Comparison of ENCODE assay signal across 1 cellular context in the genomic region with DNA sequence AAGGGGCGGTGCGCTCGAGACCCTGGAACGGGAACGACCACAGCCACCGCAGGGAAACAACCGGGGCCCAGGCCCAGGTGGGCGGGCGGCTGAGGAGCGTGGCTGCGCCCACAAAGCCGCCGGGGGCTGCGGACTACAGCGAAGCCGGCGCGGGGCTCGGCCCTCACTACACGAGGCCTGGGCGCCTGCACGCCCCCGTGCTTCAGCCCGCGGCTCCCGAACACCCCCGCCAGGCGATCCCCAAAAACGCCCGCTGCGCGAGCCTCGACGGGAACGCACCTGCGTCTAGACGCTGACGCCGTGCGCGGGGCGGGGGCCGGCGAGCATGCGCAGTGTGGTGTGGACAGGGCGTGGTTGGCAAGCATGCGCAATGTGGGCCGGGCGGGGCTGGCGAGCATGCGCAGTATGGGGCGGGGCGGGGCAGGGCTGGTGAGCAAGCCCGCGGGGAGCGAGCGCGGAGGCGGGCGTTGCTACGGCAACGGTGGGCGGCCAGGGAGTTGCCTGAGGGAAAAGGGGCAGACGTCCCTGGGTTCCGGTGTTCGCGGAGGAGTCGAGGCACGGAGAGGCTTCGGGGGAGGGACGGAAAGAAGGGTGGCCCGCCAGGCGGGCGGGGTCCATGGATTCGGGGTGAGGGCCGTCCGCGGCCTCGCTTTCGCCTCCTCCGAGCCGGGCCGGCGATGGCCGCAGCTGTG.
A peak's percentile ranks its signal among the peaks of the same experiment; 100 is the strongest.
TF ChIP-seq lines count a peak whose summit lies in the region.

TSS of gene RNF32 (plus strand) at position 518 of the 692 bp plus-strand sequence. CDS start 3,104 bp downstream, outside the sequence.

TF ChIP-seq in K562, 482 proteins besides CTCF, POLR2A, EP300 and RAD21 (continued from another document and continues in another):
- TF ChIP-seq ZMIZ1 (IDR thresholded peaks at IDR 0.05; ENCODE audit: low read depth in 2 of 2, low read length in 2 of 2), result peak in 1 of 2 experiments; percentile 14; a peak in 1 of 4 replicates
- TF ChIP-seq DIDO1 (tag; IDR thresholded peaks at IDR 0.05; ENCODE audit: low read depth), result no peak
- TF ChIP-seq, protein P1, sequence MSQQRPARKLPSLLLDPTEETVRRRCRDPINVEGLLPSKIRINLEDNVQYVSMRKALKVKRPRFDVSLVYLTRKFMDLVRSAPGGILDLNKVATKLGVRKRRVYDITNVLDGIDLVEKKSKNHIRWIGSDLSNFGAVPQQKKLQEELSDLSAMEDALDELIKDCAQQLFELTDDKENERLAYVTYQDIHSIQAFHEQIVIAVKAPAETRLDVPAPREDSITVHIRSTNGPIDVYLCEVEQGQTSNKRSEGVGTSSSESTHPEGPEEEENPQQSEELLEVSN (IDR thresholded peaks at IDR 0.05; ENCODE audit: borderline replicate concordance in 1 of 2, extremely low read depth in 1 of 2, insufficient read depth in 1 of 2, insufficient read length in 1 of 2, low read depth in 1 of 2, low read length in 1 of 2, poor library complexity in 1 of 2, severe bottlenecking in 1 of 2), result peak; percentile 99
- peak; percentile 97; the same call in 1 of the 2 replicates for TF ChIP-seq RBM34 (IDR thresholded peaks at IDR 0.05; ENCODE audit: borderline replicate concordance, insufficient read depth, low read length)
- peak; percentile 40; the same call in 1 of the 2 replicates for TF ChIP-seq NFE2 (IDR thresholded peaks at IDR 0.05; ENCODE audit: low read depth)
- TF ChIP-seq RB1 (IDR thresholded peaks at IDR 0.05; ENCODE audit: low read depth), result peak; percentile 75
- peak; percentile 32; the same call in 1 of the 2 replicates for TF ChIP-seq E4F1 (CRISPR knock-in tag; IDR thresholded peaks at IDR 0.05; ENCODE audit: borderline replicate concordance)
- TF ChIP-seq TAF1 (IDR thresholded peaks at IDR 0.05; ENCODE audit: control insufficient read depth, extremely low read depth, insufficient read depth, low read length, severe bottlenecking), result peak; percentile 84
- no peak for TF ChIP-seq BCL6 (CRISPR knock-in tag; IDR thresholded peaks at IDR 0.05)
- TF ChIP-seq BCOR (IDR thresholded peaks at IDR 0.05), result 0 out of 2 replicates have a peak, but pooled peaks have one; percentile 41
- TF ChIP-seq CBX3 (IDR thresholded peaks at IDR 0.05; ENCODE audit: borderline replicate concordance in 1 of 2, low read length in 2 of 2), result peak in 1 of 2 experiments; percentile 67; a peak in 1 of 3 replicates
- peak; percentile 9; the same call in 1 of the 2 replicates for TF ChIP-seq ZBTB7A (IDR thresholded peaks at IDR 0.05; ENCODE audit: borderline replicate concordance, control insufficient read depth, low read depth, low read length)
- TF ChIP-seq, protein P2, sequence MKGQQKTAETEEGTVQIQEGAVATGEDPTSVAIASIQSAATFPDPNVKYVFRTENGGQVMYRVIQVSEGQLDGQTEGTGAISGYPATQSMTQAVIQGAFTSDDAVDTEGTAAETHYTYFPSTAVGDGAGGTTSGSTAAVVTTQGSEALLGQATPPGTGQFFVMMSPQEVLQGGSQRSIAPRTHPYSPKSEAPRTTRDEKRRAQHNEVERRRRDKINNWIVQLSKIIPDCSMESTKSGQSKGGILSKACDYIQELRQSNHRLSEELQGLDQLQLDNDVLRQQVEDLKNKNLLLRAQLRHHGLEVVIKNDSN (CRISPR knock-in tag; IDR thresholded peaks at IDR 0.05), result peak; percentile 51; the same call in 1 of the 2 replicates
- TF ChIP-seq ZNF785 (CRISPR knock-in tag; IDR thresholded peaks at IDR 0.05), result no peak
- TF ChIP-seq HNRNPH1 (optimal IDR thresholded peaks at IDR 0.05; ENCODE audit: low read depth, low read length), result no peak
- TF ChIP-seq ZC3H11A (IDR thresholded peaks at IDR 0.05; ENCODE audit: low read depth, low read length), result peak; percentile 8; the same call in 1 of the 2 replicates
- TF ChIP-seq, protein P3, sequence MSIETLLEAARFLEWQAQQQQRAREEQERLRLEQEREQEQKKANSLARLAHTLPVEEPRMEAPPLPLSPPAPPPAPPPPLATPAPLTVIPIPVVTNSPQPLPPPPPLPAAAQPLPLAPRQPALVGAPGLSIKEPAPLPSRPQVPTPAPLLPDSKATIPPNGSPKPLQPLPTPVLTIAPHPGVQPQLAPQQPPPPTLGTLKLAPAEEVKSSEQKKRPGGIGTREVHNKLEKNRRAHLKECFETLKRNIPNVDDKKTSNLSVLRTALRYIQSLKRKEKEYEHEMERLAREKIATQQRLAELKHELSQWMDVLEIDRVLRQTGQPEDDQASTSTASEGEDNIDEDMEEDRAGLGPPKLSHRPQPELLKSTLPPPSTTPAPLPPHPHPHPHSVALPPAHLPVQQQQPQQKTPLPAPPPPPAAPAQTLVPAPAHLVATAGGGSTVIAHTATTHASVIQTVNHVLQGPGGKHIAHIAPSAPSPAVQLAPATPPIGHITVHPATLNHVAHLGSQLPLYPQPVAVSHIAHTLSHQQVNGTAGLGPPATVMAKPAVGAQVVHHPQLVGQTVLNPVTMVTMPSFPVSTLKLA (conservative IDR thresholded peaks at IDR 0.05), result peak; percentile 69 to 74; a peak in 3 of 4 replicates
- peak in 1 of 3 experiments; percentile 95; a peak in 2 of 6 replicates for TF ChIP-seq ZBTB11 (CRISPR knock-in tag; IDR thresholded peaks at IDR 0.05)
- no peak; the same call in 1 of the 2 replicates for TF ChIP-seq ZNF197 (CRISPR knock-in tag; IDR thresholded peaks at IDR 0.05; ENCODE audit: low read depth)
- no peak for TF ChIP-seq ZNF75A (CRISPR knock-in tag; IDR thresholded peaks at IDR 0.05)
- no peak for TF ChIP-seq E2F8 (IDR thresholded peaks at IDR 0.05; ENCODE audit: low read depth, partially characterized antibody)
- no peak for TF ChIP-seq BRCA1 (IDR thresholded peaks at IDR 0.05)
- no peak; the same call in 1 of the 2 replicates for TF ChIP-seq BRCA1 (CRISPR knock-in tag; IDR thresholded peaks at IDR 0.05)
- TF ChIP-seq, protein P4, sequence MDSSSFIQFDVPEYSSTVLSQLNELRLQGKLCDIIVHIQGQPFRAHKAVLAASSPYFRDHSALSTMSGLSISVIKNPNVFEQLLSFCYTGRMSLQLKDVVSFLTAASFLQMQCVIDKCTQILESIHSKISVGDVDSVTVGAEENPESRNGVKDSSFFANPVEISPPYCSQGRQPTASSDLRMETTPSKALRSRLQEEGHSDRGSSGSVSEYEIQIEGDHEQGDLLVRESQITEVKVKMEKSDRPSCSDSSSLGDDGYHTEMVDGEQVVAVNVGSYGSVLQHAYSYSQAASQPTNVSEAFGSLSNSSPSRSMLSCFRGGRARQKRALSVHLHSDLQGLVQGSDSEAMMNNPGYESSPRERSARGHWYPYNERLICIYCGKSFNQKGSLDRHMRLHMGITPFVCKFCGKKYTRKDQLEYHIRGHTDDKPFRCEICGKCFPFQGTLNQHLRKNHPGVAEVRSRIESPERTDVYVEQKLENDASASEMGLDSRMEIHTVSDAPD (CRISPR knock-in tag; IDR thresholded peaks at IDR 0.05), result 0 out of 2 replicates have a peak, but pooled peaks have one; percentile 33
- TF ChIP-seq NBN (IDR thresholded peaks at IDR 0.05; ENCODE audit: low read depth), result 0 out of 2 replicates have a peak, but pooled peaks have one; percentile 42
- no peak for TF ChIP-seq KDM1A (IDR thresholded peaks at IDR 0.05)
- peak; percentile 92 for TF ChIP-seq POLR2B (IDR thresholded peaks at IDR 0.05; ENCODE audit: low read depth, partially characterized antibody)
- no peak for TF ChIP-seq MLLT1 (IDR thresholded peaks at IDR 0.05)
